Comparison of ENCODE assay signal across 23 cellular contexts in the genomic region with DNA sequence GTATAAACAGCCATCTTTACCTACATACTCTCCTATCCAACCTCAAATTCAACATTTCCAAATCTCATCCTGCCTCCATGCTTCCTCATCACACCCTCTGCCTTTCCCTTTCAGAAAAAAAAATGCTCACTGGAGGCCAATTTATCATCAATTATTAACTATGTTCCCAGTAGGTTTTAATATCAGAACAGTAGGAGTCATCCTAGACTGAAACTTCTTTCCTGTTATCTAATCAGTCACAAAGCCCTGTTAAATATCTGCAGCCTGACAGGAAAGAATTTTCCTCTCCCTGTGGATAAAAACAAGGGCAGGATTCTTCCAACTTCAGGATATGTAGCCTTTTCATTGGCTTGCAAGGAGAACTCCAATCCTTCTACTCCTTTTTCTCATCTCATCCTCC. TPM values are rescaled to one million over a fixed set of nuclear protein-coding genes. Genes with fewer than 3 reads are reported as not detected.
DNase-seq lines count a peak whose midpoint lies in the region; ATAC-seq, FAIRE-seq and TF ChIP-seq lines count a peak whose summit lies in the region.
"Had no signal": no experiment of that assay in that cellular context is flagged by ENCODE, and none has a peak within 500 bp of the region (broad histone marks: within the 10 kb centered on the region; RNA-seq: fewer than 3 reads in every experiment).

No MANE protein-coding gene starts in this region.

- no peaks in the 10 kb centered on the region for H3K9me2 ChIP-seq in hepatocyte (replicated peaks; ENCODE audit: insufficient read depth)

- in situ Hi-C loops in Caki2 (cut with HindIII; ENCODE audit: low pct_unique_long_range_greater_than_20kb, low sequenced_read_pairs): no loop called here
- in situ Hi-C loops in Panc1 (cut with HindIII; ENCODE audit: low pct_unique_long_range_greater_than_20kb, low sequenced_read_pairs): no loop called here

- intact Hi-C loops in Panc1 (cut with micrococcal nuclease; ENCODE audit: unreplicated experiment) (no loop called here), pancreas (cut with DNase I) (no loop called here), colonic mucosa (cut with DNase I) (no loop called here)

- ATAC-seq in Panc1: no peak
- peak; percentile 45 to 79 (median 65) for ATAC-seq in pancreas
- ATAC-seq in stimulated activated naive CD8-positive, alpha-beta T cell treated with anti-CD3 and anti-CD28 coated beads, Interleukin-15, Interleukin-2, amounts not matched to agents 100 U/mL and 50 U/mL, for 24 hours: no peak
- ATAC-seq: effector memory CD8-positive, alpha-beta T cell; stimulated activated memory B cell treated with anti-CD40 and anti-IgM and Interleukin-4, amounts not matched to agents 10 μg/mL and 1 μg/mL and 100 μg/mL, for 72 hours had no signal

- H2AFZ ChIP-seq in hepatocyte: no peak overlapping the region

- H3K27ac ChIP-seq in Panc1 (ENCODE audit: low read length) (peak overlapping the region; percentile 12; the same call in 1 of the 2 replicates), hepatocyte (peak overlapping the region; percentile 46), pancreas (peak overlapping the region; percentile 32 to 76 (median 52)), colonic mucosa (no peak overlapping the region)
- no peak overlapping the region for H3K27ac ChIP-seq in effector memory CD4-positive, alpha-beta T cell (ENCODE audit: insufficient read depth, low read length, poor library complexity, severe bottlenecking)

- no peak for TF ChIP-seq CTCF in Panc1 (IDR thresholded peaks at IDR 0.05)
- no peak for TF ChIP-seq CTCF in hepatocyte (IDR thresholded peaks at IDR 0.05; ENCODE audit: poor library complexity)
- TF ChIP-seq CTCF in pancreas (IDR thresholded peaks at IDR 0.05): no peak
- TF ChIP-seq CTCF in colonic mucosa (IDR thresholded peaks at IDR 0.05): no peak

- H3K79me2 ChIP-seq in hepatocyte: peaks cover 81% of the 10 kb centered on the region

- H3K4me2 ChIP-seq in hepatocyte: peak overlapping the region; percentile 3

- no peak overlapping the region for H3K9ac ChIP-seq in colonic mucosa (ENCODE audit: low read depth in 2 of 2, low read length in 2 of 2)

- no peak for FAIRE-seq in pancreas (lab: Jason Lieb, UNC)
- FAIRE-seq: GM18507 had no signal

- H3K27me3 ChIP-seq in Panc1 (ENCODE audit: control insufficient read depth, insufficient read depth, low read length) (no peaks in the 10 kb centered on the region), hepatocyte (no peaks in the 10 kb centered on the region), pancreas (no peaks in the 10 kb centered on the region), colonic mucosa (no peaks in the 10 kb centered on the region)
- H3K27me3 ChIP-seq in effector memory CD4-positive, alpha-beta T cell (replicated peaks; ENCODE audit: control insufficient read depth, insufficient read depth, low read length, poor library complexity, severe bottlenecking): no peaks in the 10 kb centered on the region
- H3K27me3 ChIP-seq: Peyer's patch, transverse colon had no signal

- H3K4me3 ChIP-seq in Panc1 (ENCODE audit: low read depth in 2 of 2, low read length in 2 of 2) (no peak overlapping the region), hepatocyte (no peak overlapping the region), pancreas (no peak overlapping the region), colonic mucosa (no peak overlapping the region)
- no peak overlapping the region for H3K4me3 ChIP-seq in effector memory CD4-positive, alpha-beta T cell (ENCODE audit: insufficient read depth, low read depth, low read length, poor library complexity, severe bottlenecking)
- H3K4me3 ChIP-seq: Peyer's patch, transverse colon had no signal

- POLR2A ChIA-PET in Panc1 (lab: Charles Lee): no interaction called here

- H3K9me3 ChIP-seq in Panc1 (ENCODE audit: control insufficient read depth, insufficient read depth, low read depth, low read length) (no peaks in the 10 kb centered on the region), hepatocyte (ENCODE audit: low read depth) (no peaks in the 10 kb centered on the region), pancreas (no peaks in the 10 kb centered on the region), colonic mucosa (no peaks in the 10 kb centered on the region)
- no peaks in the 10 kb centered on the region for H3K9me3 ChIP-seq in effector memory CD4-positive, alpha-beta T cell (ENCODE audit: control insufficient read depth, low read length)
- H3K9me3 ChIP-seq: Peyer's patch, transverse colon had no signal

- CTCF ChIA-PET in Panc1 (lab: Charles Lee): no interaction called here

- TSS peak; percentile 19 for BruUV-seq in Panc1 (replicated peaks; lab: Mats Ljungman, UMichigan)

- peaks cover 31% of the 10 kb centered on the region for H3K4me1 ChIP-seq in Panc1 (ENCODE audit: control insufficient read depth, insufficient read depth, low read length)
- peaks cover 12% of the 10 kb centered on the region for H3K4me1 ChIP-seq in hepatocyte (ENCODE audit: insufficient read depth)
- H3K4me1 ChIP-seq in pancreas: peaks cover 27 to 57% (median 46%) of the 10 kb centered on the region in 3 donors
- H3K4me1 ChIP-seq in effector memory CD4-positive, alpha-beta T cell (ENCODE audit: control insufficient read depth, insufficient read depth, low read length, poor library complexity, severe bottlenecking): no peaks in the 10 kb centered on the region
- peaks cover 7% of the 10 kb centered on the region for H3K4me1 ChIP-seq in colonic mucosa

- H4K20me1 ChIP-seq in hepatocyte (ENCODE audit: insufficient read depth, poor library complexity, severe bottlenecking): peaks cover 25% of the 10 kb centered on the region

- DNase-seq in Caki2 (ENCODE audit: low read depth) (peak; percentile 73), Panc1 (ENCODE audit: low read depth, low spot score) (no peak), hepatocyte (ENCODE audit: low spot score) (peak; percentile 27), pancreas (no peak), OCI-M2 (lab: John Stamatoyannopoulos, UW; ENCODE audit: unreplicated experiment) (no peak), colonic mucosa (no peak)
- no peak for DNase-seq in effector memory CD4-positive, alpha-beta T cell
- DNase-seq in stimulated activated naive CD8-positive, alpha-beta T cell treated with anti-CD3 and anti-CD28 coated beads, Interleukin-15, Interleukin-2, amounts not matched to agents 100 U/mL and 50 U/mL, for 24 hours: no peak
- DNase-seq: activated CD4-positive, alpha-beta T cell treated with anti-CD3 and anti-CD28 coated beads, Interleukin-2, amount 50 U/mL, for 48 hours; C1 segment of cervical spinal cord; caudate nucleus; DMS79; effector memory CD8-positive, alpha-beta T cell; H7; Kasumi-1; NCI-H2171 treated with DMSO at 0.1 percent for 48 hours; NCI-H774; Peyer's patch; posterior cingulate gyrus; stimulated activated CD4-positive, alpha-beta T cell treated with anti-CD3 and anti-CD28 coated beads, Interleukin-12 subunit alpha, Interleukin-12 subunit beta, amount 100 ng/mL, for 4 hours; transverse colon had no signal

- no peaks in the 10 kb centered on the region for H3K36me3 ChIP-seq in Panc1 (ENCODE audit: control insufficient read depth, insufficient read depth, low read length)
- no peaks in the 10 kb centered on the region for H3K36me3 ChIP-seq in hepatocyte (replicated peaks; ENCODE audit: insufficient read depth, low read depth)
- H3K36me3 ChIP-seq in pancreas: no peaks in the 10 kb centered on the region
- no peaks in the 10 kb centered on the region for H3K36me3 ChIP-seq in effector memory CD4-positive, alpha-beta T cell (ENCODE audit: control insufficient read depth, insufficient read depth, low read length)
- H3K36me3 ChIP-seq in colonic mucosa: no peaks in the 10 kb centered on the region
- H3K36me3 ChIP-seq: Peyer's patch, transverse colon had no signal

RNA-seq across cellular contexts. Expression of a gene that starts 28.4 kb away (rescaled TPM):
- 54.6 and 64.3 TPM in 2 replicates for total RNA-seq in Caki2 (2014; rRNA removed; shearing (Covaris generic); ENCODE audit: low replicate concordance)
- 29.0 TPM for total RNA-seq in Panc1 (2021; ENCODE audit: unreplicated experiment)
- 18.5 TPM for polyA plus RNA-seq in Panc1 (2012; ENCODE audit: insufficient read length)
- total RNA-seq in hepatocyte: 31.4 and 36.5 TPM in 2 replicates
- polyA plus RNA-seq in hepatocyte: 18.3 and 20.5 TPM in 2 replicates
- total RNA-seq in pancreas: 10 to 100 TPM; 14.0 to 27.0 (median 19.6) TPM
- 1 to 10 TPM; 6.8 to 10.0 TPM for polyA plus RNA-seq in pancreas
- total RNA-seq in colonic mucosa: 10 to 100 TPM; 36.6 to 79.1 TPM

RNA-seq across cellular contexts. Expression of a gene that starts 55.6 kb away (rescaled TPM):
- 2.4 and 4.0 TPM in 2 replicates for total RNA-seq in Caki2 (2014; rRNA removed; shearing (Covaris generic); ENCODE audit: low replicate concordance)
- total RNA-seq in Panc1 (2021; ENCODE audit: unreplicated experiment): 20.0 TPM
- polyA plus RNA-seq in Panc1 (2012; ENCODE audit: insufficient read length): 14.0 TPM
- total RNA-seq in hepatocyte: 11.2 and 12.5 TPM in 2 replicates
- 7.5 and 12.2 TPM in 2 replicates for polyA plus RNA-seq in hepatocyte
- total RNA-seq in pancreas: 1 to 10 TPM; 2.7 to 5.6 (median 3.7) TPM
- 1 to 10 TPM; 2.2 to 2.6 TPM for polyA plus RNA-seq in pancreas
- 10 to 100 TPM in 1 of 2 donors, 1 to 10 TPM in 1; 8.5 to 12.3 TPM for total RNA-seq in colonic mucosa

RNA-seq across cellular contexts. Expression of a gene that starts 56.0 kb away (rescaled TPM):
- 7.7 and 9.9 TPM in 2 replicates for total RNA-seq in Caki2 (2014; rRNA removed; shearing (Covaris generic); ENCODE audit: low replicate concordance)
- total RNA-seq in Panc1 (2021; ENCODE audit: unreplicated experiment): 14.0 TPM
- 4.3 TPM for polyA plus RNA-seq in Panc1 (2012; ENCODE audit: insufficient read length)
- 20.6 and 23.4 TPM in 2 replicates for total RNA-seq in hepatocyte
- 3.2 and 4.0 TPM in 2 replicates for polyA plus RNA-seq in hepatocyte
- 1 to 10 TPM; 5.1 to 8.5 (median 6.8) TPM for total RNA-seq in pancreas
- 1 to 10 TPM; 2.4 to 4.6 TPM for polyA plus RNA-seq in pancreas
- 10 to 100 TPM; 13.2 to 14.9 TPM for total RNA-seq in colonic mucosa

Comparison
In these comparisons a context has a peak if more than half of its experiments do, and no peak if none do; other contexts are left out.
1. DNase-seq: peak in Caki2 (single experiment) and hepatocyte (single experiment); none in Panc1 (single experiment), pancreas (0 of 6), OCI-M2 (single experiment), effector memory CD4-positive, alpha-beta T cell (0 of 3), stimulated activated naive CD8-positive, alpha-beta T cell treated with anti-CD3 and anti-CD28 coated beads, Interleukin-15, Interleukin-2, amounts not matched to agents 100 U/mL and 50 U/mL, for 24 hours (single experiment) and colonic mucosa (single experiment).
2. ATAC-seq: peak in pancreas (4 of 4); none in Panc1 (single experiment) and stimulated activated naive CD8-positive, alpha-beta T cell treated with anti-CD3 and anti-CD28 coated beads, Interleukin-15, Interleukin-2, amounts not matched to agents 100 U/mL and 50 U/mL, for 24 hours (single experiment).
3. H3K27ac ChIP-seq: peak in Panc1 (single experiment), hepatocyte (single experiment) and pancreas (4 of 4); none in effector memory CD4-positive, alpha-beta T cell (single experiment) and colonic mucosa (single experiment).